10 cellular contexts compared by ENCODE assay signal in genomic region chr12:31491819-31492598, GRCh38.
DNase-seq lines count a peak whose midpoint lies in the region; ATAC-seq and TF ChIP-seq lines count a peak whose summit lies in the region.
"Had no signal": no experiment of that assay in that cellular context is flagged by ENCODE, and none has a peak within 500 bp of the region (broad histone marks: within the 10 kb centered on the region; RNA-seq: fewer than 3 reads in every experiment).

No MANE protein-coding gene starts in this region.

- no peaks in the 10 kb centered on the region for H3K9me3 ChIP-seq in ascending aorta

- H3K4me1 ChIP-seq in ascending aorta = peaks cover 4 to 23% of the 10 kb centered on the region in 2 donors

- H3K36me3 ChIP-seq in ascending aorta = peaks cover 0 to 4% of the 10 kb centered on the region in 2 donors

- peak overlapping the region; percentile 33 to 39 for H3K27ac ChIP-seq in ascending aorta
- H3K27ac ChIP-seq: HL-60 had no signal

- no peaks in the 10 kb centered on the region for H3K27me3 ChIP-seq in ascending aorta

- ATAC-seq in GM21576 (IDR thresholded peaks at IDR 0.05; ENCODE audit: unreplicated experiment) = no peak
- no peak for ATAC-seq in GM21723 (IDR thresholded peaks at IDR 0.05; ENCODE audit: unreplicated experiment)

- H3K4me3 ChIP-seq in ascending aorta = no peak overlapping the region

- DNase-seq in A172 (ENCODE audit: low spot score) (peak; percentile 96), HS-27A (ENCODE audit: low read depth) (peak; percentile 94), ascending aorta (ENCODE audit: low spot score in 2 of 2) (no peak), iris pigment epithelial cell (ENCODE audit: low read depth) (peak; percentile 88), COR-L47 (lab: John Stamatoyannopoulos, UW) (no peak), NCI-H1694 treated with DMSO at 0.1 percent for 48 hours (lab: John Stamatoyannopoulos, UW) (no peak)
- DNase-seq: CD4-positive, CD25-positive, alpha-beta regulatory T cell had no signal

- no peak for TF ChIP-seq CTCF in ascending aorta (IDR thresholded peaks at IDR 0.05)

- intact Hi-C loops in ascending aorta (cut with DNase I) = no loop called here

Comparison
In these comparisons a context has a peak if more than half of its experiments do, and no peak if none do; other contexts are left out.
1. DNase-seq: peak in A172 (single experiment), HS-27A (single experiment) and iris pigment epithelial cell (single experiment); none in ascending aorta (0 of 2), COR-L47 (single experiment) and NCI-H1694 treated with DMSO at 0.1 percent for 48 hours (single experiment).